Comparison of ENCODE assay signal across 10 cellular contexts in the genomic region with DNA sequence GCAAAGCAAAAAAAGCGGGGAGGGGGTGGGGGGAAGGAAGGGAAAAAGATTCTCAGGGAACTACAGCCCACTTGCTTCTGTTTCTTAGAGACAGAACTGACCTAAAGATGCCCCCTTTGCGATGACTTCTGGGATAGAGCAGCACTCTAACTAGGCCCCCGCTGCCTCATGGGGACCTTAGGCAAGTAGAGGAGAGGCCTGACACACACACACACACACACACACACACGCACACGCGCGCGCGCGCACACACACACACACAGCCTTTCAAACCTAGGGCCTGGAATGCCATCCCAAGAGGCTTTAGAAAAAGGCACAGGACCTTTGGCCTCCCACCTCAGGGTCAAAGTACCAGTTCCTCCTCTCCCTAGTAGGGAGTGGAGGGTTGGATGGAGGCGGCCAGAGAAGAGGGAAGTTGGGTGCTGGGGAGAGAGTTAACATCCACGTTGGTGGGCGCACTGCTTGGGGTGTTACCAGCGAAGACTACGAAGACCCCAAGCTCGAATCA. TPM values are rescaled to one million over a fixed set of nuclear protein-coding genes. Genes with fewer than 3 reads are reported as not detected.
DNase-seq lines count a peak whose midpoint lies in the region; ATAC-seq and TF ChIP-seq lines count a peak whose summit lies in the region.
"Had no signal": no experiment of that assay in that cellular context is flagged by ENCODE, and none has a peak within 500 bp of the region (broad histone marks: within the 10 kb centered on the region; RNA-seq: fewer than 3 reads in every experiment).

No MANE protein-coding gene starts in this region.

- peaks cover 11% of the 10 kb centered on the region for H3K79me2 ChIP-seq in neural progenitor cell (ENCODE audit: low read depth)

- peaks cover 12% of the 10 kb centered on the region for H3K4me1 Mint-ChIP-seq in activated T-cell treated with anti-CD3 and anti-CD28 coated beads, Interleukin-2, amount 50 U/mL, for 72 hours (ENCODE audit: low read depth)
- peaks cover 24% of the 10 kb centered on the region for H3K4me1 Mint-ChIP-seq in activated T-cell treated with anti-CD3 and anti-CD28 coated beads, Interleukin-2, amount 50 U/mL, for 24 hours (ENCODE audit: low read depth)
- peaks cover 8% of the 10 kb centered on the region for H3K4me1 Mint-ChIP-seq in glutamatergic neuron (ENCODE audit: low read depth, unreplicated experiment)
- H3K4me1 Mint-ChIP-seq in neural progenitor cell: peaks cover 38% of the 10 kb centered on the region

- TF ChIP-seq CTCF in glutamatergic neuron (IDR thresholded peaks at IDR 0.05; ENCODE audit: partially characterized antibody, unreplicated experiment) (no peak), neural progenitor cell (IDR thresholded peaks at IDR 0.05) (no peak), uterus (IDR thresholded peaks at IDR 0.05) (no peak)

- H3K27me3 Mint-ChIP-seq in activated T-cell treated with anti-CD3 and anti-CD28 coated beads, Interleukin-2, amount 50 U/mL, for 72 hours (ENCODE audit: low read depth): peaks cover 20% of the 10 kb centered on the region
- peaks cover 28% of the 10 kb centered on the region for H3K27me3 Mint-ChIP-seq in activated T-cell treated with anti-CD3 and anti-CD28 coated beads, Interleukin-2, amount 50 U/mL, for 24 hours
- no peaks in the 10 kb centered on the region for H3K27me3 Mint-ChIP-seq in glutamatergic neuron (ENCODE audit: unreplicated experiment)
- H3K27me3 Mint-ChIP-seq in neural progenitor cell (ENCODE audit: insufficient read depth, low read depth): peaks cover 6% of the 10 kb centered on the region

- peak overlapping the region; percentile 4 for H2AFZ ChIP-seq in neural progenitor cell (replicated peaks)

- H3K36me3 Mint-ChIP-seq in activated T-cell treated with anti-CD3 and anti-CD28 coated beads, Interleukin-2, amount 50 U/mL, for 72 hours (ENCODE audit: insufficient read depth in 2 of 2): no peaks in the 10 kb centered on the region
- no peaks in the 10 kb centered on the region for H3K36me3 Mint-ChIP-seq in activated T-cell treated with anti-CD3 and anti-CD28 coated beads, Interleukin-2, amount 50 U/mL, for 24 hours (ENCODE audit: low read depth)
- no peaks in the 10 kb centered on the region for H3K36me3 Mint-ChIP-seq in glutamatergic neuron (ENCODE audit: unreplicated experiment)
- peaks cover 2% of the 10 kb centered on the region for H3K36me3 Mint-ChIP-seq in neural progenitor cell
- no peaks in the 10 kb centered on the region for H3K36me3 Mint-ChIP-seq in activated naive CD4-positive, alpha-beta T cell treated with anti-CD3 and anti-CD28 coated beads, Interleukin-2, amount 50 U/mL, for 72 hours

- H4K20me1 ChIP-seq in neural progenitor cell (ENCODE audit: low read depth): no peaks in the 10 kb centered on the region

- no peaks in the 10 kb centered on the region for H3K9me3 ChIP-seq in neural progenitor cell (ENCODE audit: low read depth)
- H3K9me3 ChIP-seq in uterus: no peaks in the 10 kb centered on the region
- H3K9me3 ChIP-seq: neutrophil had no signal

- no peak overlapping the region for H3K27ac ChIP-seq in neural progenitor cell
- H3K27ac ChIP-seq in uterus: peak overlapping the region; percentile 90 to 98
- H3K27ac ChIP-seq in caudate nucleus (ENCODE audit: low read depth, low read length): no peak overlapping the region
- H3K27ac ChIP-seq: neutrophil had no signal

- no peak for DNase-seq in activated T-cell treated with anti-CD3 and anti-CD28 coated beads, Interleukin-2, amount 50 U/mL, for 72 hours
- no peak for DNase-seq in activated T-cell treated with anti-CD3 and anti-CD28 coated beads, Interleukin-2, amount 50 U/mL, for 24 hours
- peak; percentile 12 for DNase-seq in glutamatergic neuron
- peak; percentile 65 for DNase-seq in neural progenitor cell (ENCODE audit: low spot score)
- peak; percentile 41 to 42 for DNase-seq in uterus
- DNase-seq in caudate nucleus (lab: John Stamatoyannopoulos, UW): no peak
- DNase-seq in activated naive CD4-positive, alpha-beta T cell treated with anti-CD3 and anti-CD28 coated beads, Interleukin-2, amount 50 U/mL, for 72 hours (ENCODE audit: low spot score in 2 of 2): no peak
- DNase-seq: NCI-H1436 treated with DMSO at 0.1 percent for 48 hours had no signal

- peaks cover 7% of the 10 kb centered on the region for H3F3A ChIP-seq in neural progenitor cell (ENCODE audit: low read depth)

- H3K4me1 ChIP-seq in neural progenitor cell: peaks cover 22% of the 10 kb centered on the region
- H3K4me1 ChIP-seq in uterus: no peaks in the 10 kb centered on the region

- H3K27ac Mint-ChIP-seq in activated T-cell treated with anti-CD3 and anti-CD28 coated beads, Interleukin-2, amount 50 U/mL, for 72 hours: no peak overlapping the region
- no peak overlapping the region for H3K27ac Mint-ChIP-seq in activated T-cell treated with anti-CD3 and anti-CD28 coated beads, Interleukin-2, amount 50 U/mL, for 24 hours
- no peak overlapping the region for H3K27ac Mint-ChIP-seq in glutamatergic neuron (ENCODE audit: unreplicated experiment)
- H3K27ac Mint-ChIP-seq in neural progenitor cell: peak overlapping the region; percentile 98
- H3K27ac Mint-ChIP-seq in activated naive CD4-positive, alpha-beta T cell treated with anti-CD3 and anti-CD28 coated beads, Interleukin-2, amount 50 U/mL, for 72 hours: no peak overlapping the region

- intact Hi-C loops in uterus (cut with DNase I; ENCODE audit: low total_unique reads): no loop called here

- H3K27me3 ChIP-seq in neural progenitor cell (peaks cover 4% of the 10 kb centered on the region), uterus (no peaks in the 10 kb centered on the region)

- TF ChIP-seq POLR2A in uterus (IDR thresholded peaks at IDR 0.05): no peak

- H3K9ac ChIP-seq in neural progenitor cell: no peak overlapping the region

- H3K9me3 Mint-ChIP-seq in activated T-cell treated with anti-CD3 and anti-CD28 coated beads, Interleukin-2, amount 50 U/mL, for 72 hours: no peaks in the 10 kb centered on the region
- no peaks in the 10 kb centered on the region for H3K9me3 Mint-ChIP-seq in activated T-cell treated with anti-CD3 and anti-CD28 coated beads, Interleukin-2, amount 50 U/mL, for 24 hours
- peaks cover 3% of the 10 kb centered on the region for H3K9me3 Mint-ChIP-seq in glutamatergic neuron (ENCODE audit: unreplicated experiment)
- peaks cover 7% of the 10 kb centered on the region for H3K9me3 Mint-ChIP-seq in neural progenitor cell
- H3K9me3 Mint-ChIP-seq in activated naive CD4-positive, alpha-beta T cell treated with anti-CD3 and anti-CD28 coated beads, Interleukin-2, amount 50 U/mL, for 72 hours: no peaks in the 10 kb centered on the region

- peak overlapping the region; percentile 21 to 54 for H3K4me3 Mint-ChIP-seq in activated T-cell treated with anti-CD3 and anti-CD28 coated beads, Interleukin-2, amount 50 U/mL, for 72 hours
- no peak overlapping the region for H3K4me3 Mint-ChIP-seq in activated T-cell treated with anti-CD3 and anti-CD28 coated beads, Interleukin-2, amount 50 U/mL, for 24 hours
- peak overlapping the region; percentile 32 for H3K4me3 Mint-ChIP-seq in glutamatergic neuron (ENCODE audit: unreplicated experiment)
- peak overlapping the region; percentile 61 for H3K4me3 Mint-ChIP-seq in neural progenitor cell

- H3K4me2 ChIP-seq in neural progenitor cell: peak overlapping the region; percentile 76

- no peak for ATAC-seq in activated T-cell treated with anti-CD3 and anti-CD28 coated beads, Interleukin-2, amount 50 U/mL, for 72 hours (replicated peaks in 1 of 2)
- no peak for ATAC-seq in HG03378 (IDR thresholded peaks at IDR 0.05; ENCODE audit: unreplicated experiment)
- no peak for ATAC-seq in activated naive CD4-positive, alpha-beta T cell treated with anti-CD3 and anti-CD28 coated beads, Interleukin-2, amount 50 U/mL, for 72 hours

- no peaks in the 10 kb centered on the region for H3K36me3 ChIP-seq in neural progenitor cell
- H3K36me3 ChIP-seq in uterus: no peaks in the 10 kb centered on the region
- H3K36me3 ChIP-seq: neutrophil had no signal

- H3K4me3 ChIP-seq in neural progenitor cell: no peak overlapping the region
- peak overlapping the region in 1 of 2 donors; percentile 63 for H3K4me3 ChIP-seq in uterus

RNA-seq across cellular contexts. Expression of gene COL1A2, which starts 1.4 kb away (rescaled TPM):
- under 1 TPM; 0.31 to 0.56 TPM for total RNA-seq in activated T-cell treated with anti-CD3 and anti-CD28 coated beads, Interleukin-2, amount 50 U/mL, for 72 hours
- total RNA-seq in glutamatergic neuron (ENCODE audit: unreplicated experiment) (6.8 TPM), neural progenitor cell (ENCODE audit: low replicate concordance) (28.0 and 47.9 TPM in 2 replicates), uterus (over 10,000 TPM in 1 of 4 donors, 100 to 1,000 TPM in 2, 10 to 100 TPM in 1; 59.1 to 10,885 (median 259) TPM)
- total RNA-seq in activated naive CD4-positive, alpha-beta T cell treated with anti-CD3 and anti-CD28 coated beads, Interleukin-2, amount 50 U/mL, for 72 hours: not detected

Comparison
In these comparisons a context has a peak if more than half of its experiments do, and no peak if none do; other contexts are left out.
1. DNase-seq: peak in glutamatergic neuron (single experiment), neural progenitor cell (single experiment) and uterus (2 of 2); none in activated T-cell treated with anti-CD3 and anti-CD28 coated beads, Interleukin-2, amount 50 U/mL, for 72 hours (0 of 2), activated T-cell treated with anti-CD3 and anti-CD28 coated beads, Interleukin-2, amount 50 U/mL, for 24 hours (single experiment), caudate nucleus (0 of 61) and activated naive CD4-positive, alpha-beta T cell treated with anti-CD3 and anti-CD28 coated beads, Interleukin-2, amount 50 U/mL, for 72 hours (0 of 2).
2. H3K27ac ChIP-seq: peak in uterus (2 of 2); none in neural progenitor cell (single experiment) and caudate nucleus (single experiment).